Comparison of ENCODE assay signal across 21 cellular contexts in genomic region chrX:29397506-29397905, GRCh38.
DNase-seq lines count a peak whose midpoint lies in the region; ATAC-seq and TF ChIP-seq lines count a peak whose summit lies in the region.
"Had no signal": no experiment of that assay in that cellular context is flagged by ENCODE, and none has a peak within 500 bp of the region (broad histone marks: within the 10 kb centered on the region; RNA-seq: fewer than 3 reads in every experiment).

No MANE protein-coding gene starts in this region.

- peak; percentile 38 for DNase-seq in BJ (ENCODE audit: low read depth)
- peak; percentile 19 for DNase-seq in NCI-H226
- peak; percentile 15 for DNase-seq in fibroblast of mammary gland (ENCODE audit: low read depth)
- peak; percentile 30 for DNase-seq in non-pigmented ciliary epithelial cell (ENCODE audit: low read depth)
- DNase-seq in NCI-H774 (lab: John Stamatoyannopoulos, UW): no peak
- DNase-seq in NCI-H748 (lab: John Stamatoyannopoulos, UW; ENCODE audit: unreplicated experiment): no peak
- no peak for DNase-seq in mesenteric fat pad (ENCODE audit: low spot score)
- DNase-seq: activated naive CD4-positive, alpha-beta T cell treated with anti-CD3 and anti-CD28 coated beads, Interleukin-2, amount 50 U/mL, for 16 hours; activated T-cell treated with anti-CD3 and anti-CD28 coated beads, Interleukin-2, amount 50 U/mL, for 48 hours; CD8-positive, alpha-beta memory T cell; DMS53; hypothalamus; mammary epithelial cell; naive B cell; NCI-H510A; ovary; right lobe of liver had no signal

- POLR2A ChIA-PET in BJ (lab: Charles Lee): no interaction called here

- TF ChIP-seq CTCF in BJ (IDR thresholded peaks at IDR 0.05; ENCODE audit: insufficient read depth, low read depth, low read length): no peak
- no peak for TF ChIP-seq CTCF in fibroblast of mammary gland (conservative IDR thresholded peaks at IDR 0.05; ENCODE audit: control insufficient read depth, insufficient read depth, low read depth, low read length)

- H3K4me3 ChIP-seq in BJ (ENCODE audit: low read depth, low read length) (no peak overlapping the region), fibroblast of mammary gland (ENCODE audit: control insufficient read depth, low read depth, low read length) (no peak overlapping the region)
- H3K4me3 ChIP-seq: ascending aorta, ovary, right lobe of liver had no signal

- ATAC-seq in activated CD4-positive, CD25-positive, alpha-beta regulatory T cell treated with anti-CD3 and anti-CD28 coated beads, Interleukin-2, amount 50 U/mL, for 24 hours: no peak
- ATAC-seq: HepG2, right lobe of liver, SK-N-SH treated with all-trans-retinoic acid at 6 μM for 48 hours had no signal

- CTCF ChIA-PET in BJ (lab: Yijun Ruan, JAX): interaction anchor here (1.6 kb wide), 1 partner anchor 51 kb away, joined by 3 read pairs; no protein-coding TSS in a partner anchor

- H3K36me3 ChIP-seq in BJ (ENCODE audit: control insufficient read depth, insufficient read depth, low read length): no peaks in the 10 kb centered on the region
- H3K36me3 ChIP-seq: ascending aorta, ovary, right lobe of liver had no signal

- H3K27me3 ChIP-seq in BJ (ENCODE audit: control insufficient read depth, insufficient read depth, low read length): no peaks in the 10 kb centered on the region
- H3K27me3 ChIP-seq: ascending aorta, ovary, right lobe of liver had no signal

Comparison
In these comparisons a context has a peak if more than half of its experiments do, and no peak if none do; other contexts are left out.
1. DNase-seq: peak in BJ (single experiment), NCI-H226 (single experiment), fibroblast of mammary gland (single experiment) and non-pigmented ciliary epithelial cell (single experiment); none in NCI-H774 (single experiment), NCI-H748 (single experiment) and mesenteric fat pad (single experiment).